In genomic region chr5:141213656-141214339, GRCh38 we compare ENCODE assay signal across 8 cellular contexts. TPM values are rescaled to one million over a fixed set of nuclear protein-coding genes. Genes with fewer than 3 reads are reported as not detected.
A peak's percentile ranks its signal among the peaks of the same experiment; 100 is the strongest.
DNase-seq lines count a peak whose midpoint lies in the region; TF ChIP-seq lines count a peak whose summit lies in the region.
"Not testable (repeated sequence)": the region's sequence is repeated elsewhere in the genome, so short reads cannot be mapped to it uniquely, and the experiment has no call there.

PCDHB13 (plus strand) TSS chr5:141213919; CDS start chr5:141214124, 205 bp downstream.

- DNase-seq in NCI-H748 treated with DMSO at 0.1 percent for 48 hours (lab: John Stamatoyannopoulos, UW): peak; percentile 15
- DNase-seq in colonic mucosa: peak; percentile 32
- peak; percentile 26 to 71 for DNase-seq in cardiac muscle cell (ENCODE audit: low read depth in 1 of 2, low spot score in 1 of 2)
- DNase-seq in myocyte (ENCODE audit: low read depth): peak; percentile 56
- peak; percentile 87 for DNase-seq in testis

- WGBS in testis, 2 donors: 3 to 4% methylated on average over 13 of the region's 18 CpGs

- H3K4me2 ChIP-seq in DOHH2 (ENCODE audit: low read length): not testable (repeated sequence)

- H3K9ac ChIP-seq in colonic mucosa (ENCODE audit: low read depth in 2 of 2, low read length in 2 of 2): not testable (repeated sequence)

- not testable (repeated sequence) for H3K9me3 ChIP-seq in DOHH2 (ENCODE audit: control insufficient read depth, insufficient read depth, low read length); colonic mucosa; cardiac muscle cell (ENCODE audit: low read depth); testis

- not testable (repeated sequence) for H3K79me2 ChIP-seq in DOHH2 (ENCODE audit: control insufficient read depth, low read length)

- not testable (repeated sequence) for H3K27ac ChIP-seq in DOHH2 (ENCODE audit: low read depth, low read length); colonic mucosa; cardiac muscle cell; testis

- TF ChIP-seq POLR2A in testis (IDR thresholded peaks at IDR 0.05): not testable (repeated sequence)

- peak; percentile 51 for TF ChIP-seq RAD21 in Ishikawa (IDR thresholded peaks at IDR 0.05; ENCODE audit: low read depth)

- not testable (repeated sequence) for H3K4me3 ChIP-seq in DOHH2 (ENCODE audit: low read length); colonic mucosa; cardiac muscle cell; testis
- peak within 1 kb of the TSS; percentile 27; the same call in 1 of the 2 replicates for H3K4me3 ChIP-seq in WI38 (ENCODE audit: low read depth, low read length)

- intact Hi-C loops in colonic mucosa (cut with DNase I); testis (cut with DNase I; ENCODE audit: low total_unique reads): not testable (repeated sequence)

- not testable (repeated sequence) for H3K27me3 ChIP-seq in DOHH2 (ENCODE audit: control insufficient read depth, low read length); colonic mucosa; cardiac muscle cell; testis

- not testable (repeated sequence) for H3F3A ChIP-seq in DOHH2 (ENCODE audit: control insufficient read depth, insufficient read depth)

- not testable (repeated sequence) for H3K36me3 ChIP-seq in DOHH2 (ENCODE audit: control insufficient read depth, low read length); colonic mucosa; cardiac muscle cell; testis (ENCODE audit: low read depth, missing control alignments)

- H4K20me1 ChIP-seq in DOHH2 (ENCODE audit: control insufficient read depth, insufficient read depth, low read depth, low read length): not testable (repeated sequence)

- H3K9me2 ChIP-seq in DOHH2 (replicated peaks; ENCODE audit: control insufficient read depth, low read length): not testable (repeated sequence)

- not testable (repeated sequence) for TF ChIP-seq EP300 in Ishikawa (IDR thresholded peaks at IDR 0.05; ENCODE audit: borderline replicate concordance)

- H3K4me1 ChIP-seq in DOHH2 (ENCODE audit: control insufficient read depth, low read length); colonic mucosa; cardiac muscle cell (ENCODE audit: low read depth); testis: not testable (repeated sequence)

- TF ChIP-seq CTCF in DOHH2 (IDR thresholded peaks at IDR 0.05; ENCODE audit: low read depth, low read length, poor library complexity, severe bottlenecking) (peak; percentile 62), WI38 (IDR thresholded peaks at IDR 0.05; ENCODE audit: low read depth, low read length) (0 out of 2 replicates have a peak, but pooled peaks have one; percentile 14), testis (IDR thresholded peaks at IDR 0.05) (peak; percentile 30 to 58 (median 36))
- not testable (repeated sequence) for TF ChIP-seq CTCF in colonic mucosa (IDR thresholded peaks at IDR 0.05); cardiac muscle cell (IDR thresholded peaks at IDR 0.05; ENCODE audit: low read depth, low read length)

RNA-seq across cellular contexts. Expression of gene PCDHB13, which starts in this region (rescaled TPM):
- total RNA-seq in colonic mucosa (1 to 10 TPM in 1 of 2 donors, under 1 TPM in 1; 0.40 to 1.3 TPM), cardiac muscle cell (7.8 and 8.4 TPM in 2 replicates), myocyte (5.3 and 6.4 TPM in 2 replicates), testis (1 to 10 TPM; 8.6 to 9.3 TPM)
- polyA plus RNA-seq in cardiac muscle cell (1.3 and 3.1 TPM in 2 replicates), testis (ENCODE audit: insufficient read depth, low read depth, low replicate concordance) (2.6 TPM)
- polyA plus RNA-seq in myocyte (2012): 3.0 TPM

Comparison
In these comparisons a context has a peak if more than half of its experiments do, and no peak if none do; other contexts are left out.
1. DNase-seq: peak in every context shown above with its lines; median percentile 87 in testis; 56 in myocyte; 48 in cardiac muscle cell; 32 in colonic mucosa; 15 in NCI-H748 treated with DMSO at 0.1 percent for 48 hours.